Comparison of ENCODE assay signal across 13 cellular contexts in genomic region chr1:215001419-215002021, GRCh38.
DNase-seq lines count a peak whose midpoint lies in the region; ATAC-seq, FAIRE-seq and TF ChIP-seq lines count a peak whose summit lies in the region.
"Had no signal": no experiment of that assay in that cellular context is flagged by ENCODE, and none has a peak within 500 bp of the region (broad histone marks: within the 10 kb centered on the region; RNA-seq: fewer than 3 reads in every experiment).

No MANE protein-coding gene starts in this region.

- no peak for TF ChIP-seq POLR2A in IMR-90 (IDR thresholded peaks at IDR 0.05; ENCODE audit: low read depth, low read length)
- no peak for TF ChIP-seq POLR2A in body of pancreas (IDR thresholded peaks at IDR 0.05)

- WGBS in IMR-90 (ENCODE audit: extremely low coverage in 2 of 2, insufficient read length in 1 of 2), 2 experiments, result 100% methylated on average over 1 of the region's 4 CpGs; no CpG with 5 or more reads in 1 of the 2 experiments
- 70 to 84% methylated on average over 4 of the region's 4 CpGs for WGBS in pancreas, 2 donors
- WGBS in body of pancreas, 2 donors, result 76% methylated on average over 4 of the region's 4 CpGs

- DNase-seq in GM10248 (ENCODE audit: extremely low spot score) (peak; percentile 35), IMR-90 (no peak), NCI-H1694 treated with DMSO at 0.1 percent for 48 hours (lab: John Stamatoyannopoulos, UW) (no peak), pancreas (no peak), body of pancreas (no peak), NCI-H187 (lab: John Stamatoyannopoulos, UW) (no peak)
- DNase-seq: activated CD8-positive, alpha-beta memory T cell treated with anti-CD3 and anti-CD28 coated beads, Interleukin-2, amount 10 ng/mL, durations not matched to agents 7 days and 5 days; cerebellar nuclear complex; heart right ventricle; naive B cell; Peyer's patch had no signal

- H3K9me1 ChIP-seq in IMR-90 (ENCODE audit: insufficient read depth, low read length), result peaks cover 5% of the 10 kb centered on the region; the same call in 1 of the 2 replicates

- no peak overlapping the region for H3K27ac ChIP-seq in IMR-90 (ENCODE audit: insufficient read depth, low read length)
- H3K27ac ChIP-seq in pancreas, result no peak overlapping the region
- H3K27ac ChIP-seq in body of pancreas, result no peak overlapping the region
- H3K27ac ChIP-seq: heart right ventricle, Peyer's patch had no signal

- no peak for TF ChIP-seq RAD21 in IMR-90 (IDR thresholded peaks at IDR 0.05; ENCODE audit: low read length)

- H3K14ac ChIP-seq in IMR-90 (replicated peaks; ENCODE audit: low read depth, low read length), result peak overlapping the region; percentile 85

- intact Hi-C loops in IMR-90 (cut with micrococcal nuclease) (no loop called here), pancreas (cut with DNase I) (no loop called here), body of pancreas (cut with DNase I) (no loop called here)

- H3K23ac ChIP-seq in IMR-90 (ENCODE audit: low read depth, low read length), result peak overlapping the region; percentile 44; the same call in 1 of the 2 replicates

- peak overlapping the region; percentile 23; the same call in 1 of the 2 replicates for H4K5ac ChIP-seq in IMR-90 (ENCODE audit: low read depth, low read length)

- H2BK120ac ChIP-seq in IMR-90 (ENCODE audit: low read depth, low read length), result peak overlapping the region; percentile 76

- H3K56ac ChIP-seq in IMR-90 (ENCODE audit: extremely low read depth, insufficient read depth, low read length), result no peak overlapping the region

- no peak overlapping the region for H2BK5ac ChIP-seq in IMR-90 (ENCODE audit: low read depth, low read length, poor library complexity, severe bottlenecking)

- no peaks in the 10 kb centered on the region for H4K20me1 ChIP-seq in IMR-90 (ENCODE audit: insufficient read depth, low read length)

- POLR2A ChIA-PET in GM10248 (lab: Yijun Ruan, JAX) (no interaction called here), IMR-90 (lab: Charles Lee; ENCODE audit: unreplicated experiment) (no interaction called here)

- peak overlapping the region; percentile 75 for H2BK20ac ChIP-seq in IMR-90 (ENCODE audit: low read depth, low read length)

- ATAC-seq in GM19372 (IDR thresholded peaks at IDR 0.05; ENCODE audit: low read depth, unreplicated experiment) (peak; percentile 85), HG02870 (IDR thresholded peaks at IDR 0.05; ENCODE audit: unreplicated experiment) (peak; percentile 95), IMR-90 (ENCODE audit: low read depth) (no peak), pancreas (no peak), body of pancreas (no peak)
- ATAC-seq: activated CD8-positive, alpha-beta memory T cell treated with anti-CD3 and anti-CD28 coated beads, Interleukin-2, amount 10 ng/mL, durations not matched to agents 7 days and 5 days; heart right ventricle had no signal

- dilution Hi-C loops in IMR-90 (cut with HindIII; ENCODE audit: low sequenced_read_pairs, unreplicated experiment), result no loop called here

- no peak for TF ChIP-seq CTCF in GM10248 (IDR thresholded peaks at IDR 0.05; ENCODE audit: control extremely low read depth, extremely low read depth, low read depth, missing control alignments)
- TF ChIP-seq CTCF in IMR-90 (conservative IDR thresholded peaks at IDR 0.05; ENCODE audit: low read depth, low read length), result no peak
- TF ChIP-seq CTCF in pancreas (IDR thresholded peaks at IDR 0.05), result no peak
- no peak for TF ChIP-seq CTCF in body of pancreas (IDR thresholded peaks at IDR 0.05)

- H3K9ac ChIP-seq in IMR-90 (ENCODE audit: low read depth, low read length), result no peak overlapping the region

- peak overlapping the region; percentile 65; the same call in 1 of the 2 replicates for H3K4ac ChIP-seq in IMR-90 (ENCODE audit: low read depth, low read length)

- peak overlapping the region; percentile 31; the same call in 1 of the 2 replicates for H3K18ac ChIP-seq in IMR-90 (ENCODE audit: low read depth, low read length)

- in situ Hi-C loops in IMR-90 (cut with MboI; ENCODE audit: low sequenced_read_pairs), result no loop called here

- peak overlapping the region; percentile 10; the same call in 1 of the 2 replicates for H4K91ac ChIP-seq in IMR-90 (ENCODE audit: insufficient read depth, low read depth, low read length)

- no peak overlapping the region for H2AK9ac ChIP-seq in IMR-90 (replicated peaks; ENCODE audit: low read depth, low read length, poor library complexity)

- peak overlapping the region; percentile 44 for H2AFZ ChIP-seq in IMR-90 (replicated peaks; ENCODE audit: low read length, poor library complexity)

- CTCF ChIA-PET in GM10248 (lab: Yijun Ruan, JAX), result interaction anchor here (1.2 kb wide), 1 partner anchor 13 kb away, joined by 3 read pairs; no protein-coding TSS in a partner anchor
- CTCF ChIA-PET in IMR-90 (lab: Yijun Ruan, JAX), result no interaction called here

- H3K36me3 ChIP-seq in IMR-90 (ENCODE audit: control insufficient read depth, insufficient read depth, low read length) (no peaks in the 10 kb centered on the region), pancreas (no peaks in the 10 kb centered on the region), body of pancreas (replicated peaks in 1 of 2; ENCODE audit: insufficient read depth in 1 of 2, low read depth in 2 of 2) (no peaks in the 10 kb centered on the region)
- H3K36me3 ChIP-seq: heart right ventricle, Peyer's patch had no signal

- H3K9me3 ChIP-seq in IMR-90 (ENCODE audit: control insufficient read depth, insufficient read depth, low read length) (no peaks in the 10 kb centered on the region), pancreas (no peaks in the 10 kb centered on the region), body of pancreas (no peaks in the 10 kb centered on the region)
- H3K9me3 ChIP-seq: heart right ventricle, Peyer's patch had no signal

- peak overlapping the region; percentile 78; the same call in 1 of the 3 replicates for H2BK15ac ChIP-seq in IMR-90 (ENCODE audit: low read depth, low read length)

- no peak for FAIRE-seq in pancreas (lab: Jason Lieb, UNC)

- H2AK5ac ChIP-seq in IMR-90 (ENCODE audit: low read depth, low read length), result peak overlapping the region; percentile 89; the same call in 1 of the 2 replicates

- H3K4me3 ChIP-seq in IMR-90 (ENCODE audit: insufficient read depth, low read depth, low read length), result no peak overlapping the region
- no peak overlapping the region for H3K4me3 ChIP-seq in pancreas
- no peak overlapping the region for H3K4me3 ChIP-seq in body of pancreas
- H3K4me3 ChIP-seq: heart right ventricle, Peyer's patch had no signal

- H3K27me3 ChIP-seq in IMR-90 (ENCODE audit: control insufficient read depth, insufficient read depth, low read length) (no peaks in the 10 kb centered on the region), pancreas (no peaks in the 10 kb centered on the region), body of pancreas (no peaks in the 10 kb centered on the region)
- H3K27me3 ChIP-seq: heart right ventricle, Peyer's patch had no signal

- no peak overlapping the region for H3K4me2 ChIP-seq in IMR-90 (ENCODE audit: low read depth, low read length)

- H3K79me1 ChIP-seq in IMR-90 (ENCODE audit: low read depth in 1 of 2, low read length in 2 of 2), result no peaks in the 10 kb centered on the region

- peak overlapping the region in 1 of 2 experiments; percentile 22; a peak in 2 of 4 replicates for H4K8ac ChIP-seq in IMR-90 (ENCODE audit: low read depth in 2 of 2, low read length in 2 of 2)

- BruUV-seq in IMR-90 (replicated peaks; lab: Mats Ljungman, UMichigan), result no TSS peak

- peaks cover 2% of the 10 kb centered on the region; the same call in 1 of the 2 replicates for H3K4me1 ChIP-seq in IMR-90 (ENCODE audit: control insufficient read depth, insufficient read depth, low read length)
- no peaks in the 10 kb centered on the region for H3K4me1 ChIP-seq in pancreas
- H3K4me1 ChIP-seq in body of pancreas, result no peaks in the 10 kb centered on the region
- H3K4me1 ChIP-seq: heart right ventricle, Peyer's patch had no signal

TF ChIP-seq in IMR-90, 13 proteins besides CTCF, POLR2A, EP300 and RAD21:
- TF ChIP-seq NFE2L2 (IDR thresholded peaks at IDR 0.05; ENCODE audit: low read depth, low read length) (no peak), CHD1 (IDR thresholded peaks at IDR 0.05; ENCODE audit: low read depth, low read length) (no peak), RFX5 (IDR thresholded peaks at IDR 0.05; ENCODE audit: low read depth, low read length) (no peak)

Comparison
In these comparisons a context has a peak if more than half of its experiments do, and no peak if none do; other contexts are left out.
1. ATAC-seq: peak in GM19372 (single experiment) and HG02870 (single experiment); none in IMR-90 (single experiment), pancreas (0 of 4) and body of pancreas (single experiment).